22 cellular contexts compared by ENCODE assay signal in the genomic region with DNA sequence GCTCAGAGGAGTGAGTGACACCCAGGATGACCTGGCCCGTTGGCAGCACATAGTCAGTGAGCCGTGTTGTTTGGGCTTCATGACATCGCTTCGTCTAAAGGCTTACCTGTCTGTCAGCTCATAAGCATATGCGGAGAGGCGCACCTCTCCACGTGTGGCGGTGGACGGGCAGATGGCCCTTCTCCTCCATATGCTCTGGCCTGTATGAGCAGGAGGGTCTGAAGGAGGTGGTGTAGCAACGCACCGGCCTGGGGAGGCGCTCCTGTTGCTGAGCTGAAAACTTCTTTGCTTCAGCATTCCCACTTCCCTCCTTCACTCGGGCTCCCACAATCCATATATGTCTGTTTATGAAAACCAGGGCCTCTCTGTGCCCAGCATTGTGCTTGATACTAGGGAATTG.
"Had no signal": no experiment of that assay in that cellular context is flagged by ENCODE, and none has a peak within 500 bp of the region (broad histone marks: within the 10 kb centered on the region; RNA-seq: fewer than 3 reads in every experiment).

No MANE protein-coding gene starts in this region.

- H3K27me3 ChIP-seq: neural progenitor cell, upper lobe of left lung had no signal

- H3K4me1 ChIP-seq: lower lobe of right lung, neural progenitor cell had no signal

- ATAC-seq: activated T-cell treated with anti-CD3 and anti-CD28 coated beads, Interleukin-2, amount 50 U/mL, for 72 hours; esophagus mucosa; lower lobe of right lung; mucosa of descending colon; stimulated activated naive CD8-positive, alpha-beta T cell treated with anti-CD3 and anti-CD28 coated beads, Interleukin-15, Interleukin-2, amounts not matched to agents 100 U/mL and 50 U/mL, for 24 hours had no signal

- H3K9me3 ChIP-seq: lower lobe of right lung, mucosa of descending colon, upper lobe of left lung had no signal

- H3K27me3 Mint-ChIP-seq: activated CD4-positive, alpha-beta memory T cell treated with anti-CD3 and anti-CD28 coated beads for 36 hours had no signal

- H3K4me3 ChIP-seq: lower lobe of right lung, mucosa of descending colon, neural progenitor cell, upper lobe of left lung had no signal

- H3K27ac Mint-ChIP-seq: activated CD4-positive, alpha-beta memory T cell treated with anti-CD3 and anti-CD28 coated beads for 36 hours; activated naive CD4-positive, alpha-beta T cell treated with anti-CD3 and anti-CD28 coated beads for 36 hours; activated naive CD8-positive, alpha-beta T cell treated with anti-CD3 and anti-CD28 coated beads, Interleukin-2, amount 10 ng/mL, durations not matched to agents 7 days and 5 days; activated T-cell treated with anti-CD3 and anti-CD28 coated beads, Interleukin-2, amount 50 U/mL, for 72 hours; T-helper 1 cell treated with Interleukin-12 subunit alpha and Interleukin-12 subunit beta and Interleukin-4 antibody, amounts not matched to agents 30 μg/mL and 1 μg/mL, for 36 hours had no signal

- DNase-seq: activated CD4-positive, alpha-beta memory T cell treated with anti-CD3 and anti-CD28 coated beads for 36 hours; activated CD4-positive, alpha-beta T cell treated with anti-CD3 and anti-CD28 coated beads for 48 hours; activated CD4-positive, CD25-positive, alpha-beta regulatory T cell; activated effector memory CD4-positive, alpha-beta T cell treated with Interleukin-2 at 50 U/mL for 16 hours; activated naive CD4-positive, alpha-beta T cell treated with anti-CD3 and anti-CD28 coated beads for 36 hours; activated naive CD8-positive, alpha-beta T cell treated with anti-CD3 and anti-CD28 coated beads, Interleukin-2, amount 10 ng/mL, durations not matched to agents 7 days and 5 days; activated T-cell treated with anti-CD3 and anti-CD28 coated beads, Interleukin-2, amount 50 U/mL, for 72 hours; amniotic stem cell; dermis blood vessel endothelial cell; effector CD8-positive, alpha-beta T cell; foreskin melanocyte; lower lobe of right lung; mesendoderm; mucosa of descending colon; posterior cingulate gyrus; stimulated activated CD4-positive, alpha-beta T cell treated with anti-CD3 and anti-CD28 coated beads, Interleukin-4, amount 100 ng/mL, for 4 hours; stimulated activated naive CD8-positive, alpha-beta T cell treated with anti-CD3 and anti-CD28 coated beads, Interleukin-15, Interleukin-2, amounts not matched to agents 100 U/mL and 50 U/mL, for 24 hours; T1000; upper lobe of left lung had no signal

- H3K4me1 Mint-ChIP-seq: activated naive CD8-positive, alpha-beta T cell treated with anti-CD3 and anti-CD28 coated beads, Interleukin-2, amount 10 ng/mL, durations not matched to agents 7 days and 5 days had no signal

- H3K4me3 Mint-ChIP-seq: activated CD4-positive, alpha-beta memory T cell treated with anti-CD3 and anti-CD28 coated beads for 36 hours; activated naive CD4-positive, alpha-beta T cell treated with anti-CD3 and anti-CD28 coated beads for 36 hours; activated naive CD8-positive, alpha-beta T cell treated with anti-CD3 and anti-CD28 coated beads, Interleukin-2, amount 10 ng/mL, durations not matched to agents 7 days and 5 days; activated T-cell treated with anti-CD3 and anti-CD28 coated beads, Interleukin-2, amount 50 U/mL, for 72 hours; neural progenitor cell; T-helper 1 cell treated with Interleukin-12 subunit alpha and Interleukin-12 subunit beta and Interleukin-4 antibody, amounts not matched to agents 30 μg/mL and 1 μg/mL, for 36 hours had no signal

- H3K36me3 ChIP-seq: neural progenitor cell had no signal

- H3K9me3 Mint-ChIP-seq: activated CD4-positive, alpha-beta memory T cell treated with anti-CD3 and anti-CD28 coated beads for 36 hours; activated naive CD4-positive, alpha-beta T cell treated with anti-CD3 and anti-CD28 coated beads for 36 hours; activated naive CD8-positive, alpha-beta T cell treated with anti-CD3 and anti-CD28 coated beads, Interleukin-2, amount 10 ng/mL, durations not matched to agents 7 days and 5 days; activated T-cell treated with anti-CD3 and anti-CD28 coated beads, Interleukin-2, amount 50 U/mL, for 72 hours; T-helper 1 cell treated with Interleukin-12 subunit alpha and Interleukin-12 subunit beta and Interleukin-4 antibody, amounts not matched to agents 30 μg/mL and 1 μg/mL, for 36 hours had no signal

- H3K27ac ChIP-seq: lower lobe of right lung, neural progenitor cell, upper lobe of left lung had no signal

- H3K36me3 Mint-ChIP-seq: activated CD4-positive, alpha-beta memory T cell treated with anti-CD3 and anti-CD28 coated beads for 36 hours; activated naive CD8-positive, alpha-beta T cell treated with anti-CD3 and anti-CD28 coated beads, Interleukin-2, amount 10 ng/mL, durations not matched to agents 7 days and 5 days; neural progenitor cell had no signal
